Comparison of ENCODE assay signal across 15 cellular contexts in genomic region chr10:19833508-19833824, GRCh38. TPM values are rescaled to one million over a fixed set of nuclear protein-coding genes. Genes with fewer than 3 reads are reported as not detected.
"Had no signal": no experiment of that assay in that cellular context is flagged by ENCODE, and none has a peak within 500 bp of the region (broad histone marks: within the 10 kb centered on the region; RNA-seq: fewer than 3 reads in every experiment).

No MANE protein-coding gene starts in this region.

- H3K27ac ChIP-seq: coronary artery, right atrium auricular region had no signal

- H3K9me3 Mint-ChIP-seq: activated CD4-positive, alpha-beta T cell treated with anti-CD3 and anti-CD28 coated beads, Interleukin-2, amount 10 ng/mL, durations not matched to agents 7 days and 5 days had no signal

- H3K4me1 Mint-ChIP-seq: activated CD4-positive, alpha-beta T cell treated with anti-CD3 and anti-CD28 coated beads, Interleukin-2, amount 10 ng/mL, durations not matched to agents 7 days and 5 days; activated naive CD8-positive, alpha-beta T cell treated with anti-CD3 and anti-CD28 coated beads for 36 hours; central memory CD8-positive, alpha-beta T cell had no signal

- H3K4me3 Mint-ChIP-seq: activated CD4-positive, alpha-beta T cell treated with anti-CD3 and anti-CD28 coated beads, Interleukin-2, amount 10 ng/mL, durations not matched to agents 7 days and 5 days; activated naive CD8-positive, alpha-beta T cell treated with anti-CD3 and anti-CD28 coated beads for 36 hours; central memory CD8-positive, alpha-beta T cell; naive thymus-derived CD4-positive, alpha-beta T cell; T-helper 2 cell treated with Interferon-gamma antibody and Interleukin-4, amounts not matched to agents 5 μg/mL and 100 μg/mL, for 36 hours had no signal

- H3K36me3 ChIP-seq: left lung, right atrium auricular region had no signal

- H3K36me3 Mint-ChIP-seq: activated naive CD8-positive, alpha-beta T cell treated with anti-CD3 and anti-CD28 coated beads for 36 hours; naive thymus-derived CD4-positive, alpha-beta T cell had no signal

- H3K4me3 ChIP-seq: left lung, mucosa of descending colon, right atrium auricular region had no signal

- H3K27ac Mint-ChIP-seq: activated CD4-positive, alpha-beta T cell treated with anti-CD3 and anti-CD28 coated beads, Interleukin-2, amount 10 ng/mL, durations not matched to agents 7 days and 5 days; activated naive CD8-positive, alpha-beta T cell treated with anti-CD3 and anti-CD28 coated beads for 36 hours; naive thymus-derived CD4-positive, alpha-beta T cell; progenitor cell of endocrine pancreas had no signal

- DNase-seq: activated CD4-positive, alpha-beta T cell treated with anti-CD3 and anti-CD28 coated beads, Interleukin-2, amount 10 ng/mL, durations not matched to agents 7 days and 5 days; activated naive CD8-positive, alpha-beta T cell treated with anti-CD3 and anti-CD28 coated beads for 36 hours; amygdala; effector memory CD4-positive, alpha-beta T cell; left lung; mucosa of descending colon; naive thymus-derived CD4-positive, alpha-beta T cell; nucleus accumbens; stimulated activated naive CD8-positive, alpha-beta T cell treated with anti-CD3 and anti-CD28 coated beads, Interleukin-15, Interleukin-2, amounts not matched to agents 100 U/mL and 50 U/mL, for 24 hours had no signal

- H3K9me3 ChIP-seq: left lung, mucosa of descending colon, right atrium auricular region had no signal

- H3K27me3 ChIP-seq: left lung, right atrium auricular region had no signal

- H3K27me3 Mint-ChIP-seq: activated CD4-positive, alpha-beta T cell treated with anti-CD3 and anti-CD28 coated beads, Interleukin-2, amount 10 ng/mL, durations not matched to agents 7 days and 5 days; brain; central memory CD8-positive, alpha-beta T cell; progenitor cell of endocrine pancreas had no signal

RNA-seq across cellular contexts. Expression of gene PLXDC2, which starts 17.2 kb away (rescaled TPM):
- total RNA-seq: activated CD4-positive, alpha-beta T cell treated with anti-CD3 and anti-CD28 coated beads, Interleukin-2, amount 10 ng/mL, durations not matched to agents 7 days and 5 days had no signal
- polyA plus RNA-seq: naive thymus-derived CD4-positive, alpha-beta T cell had no signal
